16 cellular contexts compared by ENCODE assay signal in the genomic region with DNA sequence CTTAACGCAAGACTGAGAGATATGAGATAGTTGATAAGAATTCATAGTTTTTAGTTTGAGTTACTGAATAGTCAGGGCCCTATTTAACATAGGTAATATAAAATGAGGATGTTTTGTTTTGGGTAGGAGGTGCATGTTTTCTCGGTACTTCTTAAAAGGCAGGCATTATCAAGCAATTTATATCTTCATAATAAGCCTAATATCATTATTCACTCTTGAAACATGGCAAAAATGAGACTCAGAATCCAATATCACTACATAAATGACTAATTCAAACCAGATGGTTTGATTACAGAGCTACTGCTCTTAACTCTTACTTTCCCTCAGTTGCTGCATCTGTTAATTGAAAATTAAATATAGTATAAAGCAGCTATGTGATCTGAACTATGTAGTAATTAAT.
DNase-seq lines count a peak whose midpoint lies in the region; ATAC-seq and TF ChIP-seq lines count a peak whose summit lies in the region.
"Had no signal": no experiment of that assay in that cellular context is flagged by ENCODE, and none has a peak within 500 bp of the region (broad histone marks: within the 10 kb centered on the region; RNA-seq: fewer than 3 reads in every experiment).

No MANE protein-coding gene starts in this region.

- no peaks in the 10 kb centered on the region for H3K79me2 ChIP-seq in PC-9 (ENCODE audit: low read depth)

- intact Hi-C loops in PC-9 (cut with micrococcal nuclease; ENCODE audit: unreplicated experiment) (no loop called here), heart right ventricle (cut with DNase I) (no loop called here)

- H3K4me3 ChIP-seq in PC-9 (no peak overlapping the region), adipocyte (ENCODE audit: low read length) (no peak overlapping the region), heart right ventricle (no peak overlapping the region)
- H3K4me3 ChIP-seq: GM12878 had no signal

- no peak for ATAC-seq in heart right ventricle
- ATAC-seq: GM12878, HepG2 had no signal

- H3K9me3 ChIP-seq in PC-9 (ENCODE audit: insufficient read depth, low read depth) (no peaks in the 10 kb centered on the region), adipocyte (ENCODE audit: control insufficient read depth, low read length) (no peaks in the 10 kb centered on the region), heart right ventricle (no peaks in the 10 kb centered on the region)

- no peaks in the 10 kb centered on the region for H3F3A ChIP-seq in PC-9 (ENCODE audit: insufficient read depth, low read depth)

- H3K9ac ChIP-seq in adipocyte (ENCODE audit: low read length): no peak overlapping the region

- H3K36me3 ChIP-seq in PC-9 (ENCODE audit: low read depth) (no peaks in the 10 kb centered on the region), adipocyte (ENCODE audit: control insufficient read depth, insufficient read depth, low read length, severe bottlenecking) (no peaks in the 10 kb centered on the region), heart right ventricle (no peaks in the 10 kb centered on the region)

- no peak overlapping the region for H3K4me2 ChIP-seq in PC-9

- DNase-seq in PC-9: no peak
- peak; percentile 38 for DNase-seq in adipocyte (ENCODE audit: low read depth)
- DNase-seq in fibroblast of peridontal ligament (ENCODE audit: extremely low read depth): peak; percentile 41
- DNase-seq in stromal cell of bone marrow (ENCODE audit: low read depth): peak; percentile 2
- no peak for DNase-seq in NCI-H2081 treated with DMSO at 0.1 percent for 48 hours (lab: John Stamatoyannopoulos, UW)
- no peak for DNase-seq in heart right ventricle
- no peak for DNase-seq in ACHN
- DNase-seq: C1 segment of cervical spinal cord; Calu3; CD4-positive, alpha-beta T cell; DMS 273 treated with DMSO at 0.1 percent for 48 hours; DMS79; HCEC 1CT; HFFc6 had no signal

- CTCF ChIA-PET in PC-9 (lab: Charles Lee): no interaction called here

- H2AFZ ChIP-seq in PC-9: 0 out of 2 replicates have a peak overlapping the region, but pooled peaks have one; percentile 39

- H3K9me2 ChIP-seq in PC-9 (ENCODE audit: insufficient read depth): no peaks in the 10 kb centered on the region

- in situ Hi-C loops in ACHN (cut with HindIII; ENCODE audit: low pct_ligation_motif_present, low pct_unique_long_range_greater_than_20kb, low sequenced_read_pairs): no loop called here

- 64 to 70% methylated on average over 2 of the region's 2 CpGs for WGBS in heart right ventricle, 2 donors

- H3K4me1 ChIP-seq in PC-9 (replicated peaks; ENCODE audit: insufficient read depth) (no peaks in the 10 kb centered on the region), adipocyte (ENCODE audit: control insufficient read depth, insufficient read depth, low read length) (no peaks in the 10 kb centered on the region), heart right ventricle (no peaks in the 10 kb centered on the region)

- no peaks in the 10 kb centered on the region for H4K20me1 ChIP-seq in PC-9 (ENCODE audit: insufficient read depth)

- POLR2A ChIA-PET in PC-9 (lab: Charles Lee; ENCODE audit: unreplicated experiment): no interaction called here

- no TSS peak for BruUV-seq in PC-9 (replicated peaks; lab: Mats Ljungman, UMichigan)

- TF ChIP-seq CTCF in PC-9 (conservative IDR thresholded peaks at IDR 0.05) (no peak), heart right ventricle (IDR thresholded peaks at IDR 0.05) (no peak)

- H3K27ac ChIP-seq in PC-9 (no peak overlapping the region), heart right ventricle (no peak overlapping the region)

- H3K27me3 ChIP-seq in PC-9 (ENCODE audit: insufficient read depth, low read depth): no peaks in the 10 kb centered on the region
- H3K27me3 ChIP-seq in adipocyte (replicated peaks; ENCODE audit: control insufficient read depth, insufficient read depth, low read length): no peaks in the 10 kb centered on the region
- no peaks in the 10 kb centered on the region for H3K27me3 ChIP-seq in heart right ventricle

Comparison
In these comparisons a context has a peak if more than half of its experiments do, and no peak if none do; other contexts are left out.
1. DNase-seq: peak in adipocyte (single experiment), fibroblast of peridontal ligament (single experiment) and stromal cell of bone marrow (single experiment); none in PC-9 (0 of 2), NCI-H2081 treated with DMSO at 0.1 percent for 48 hours (single experiment), heart right ventricle (0 of 2) and ACHN (single experiment).